In the genomic region with DNA sequence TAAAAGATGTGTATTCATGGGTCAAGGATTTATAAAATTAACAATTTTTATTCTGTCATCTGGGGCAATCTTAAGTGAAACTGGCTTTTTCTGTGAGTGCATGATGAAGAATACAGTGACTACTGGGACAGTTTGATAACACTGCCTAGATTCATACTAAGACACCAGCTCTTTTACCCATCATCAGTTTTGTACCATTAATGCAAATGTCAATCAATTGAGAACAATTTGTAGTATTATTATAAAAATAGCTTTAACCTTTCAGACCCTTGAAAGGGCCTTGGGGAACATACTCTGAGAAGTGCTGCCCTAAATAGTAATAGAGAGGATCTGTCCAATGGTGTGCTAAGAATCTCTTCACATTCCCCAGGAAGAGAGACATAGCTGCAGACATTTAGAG, we compare ENCODE assay signal across 19 cellular contexts. TPM values are rescaled to one million over a fixed set of nuclear protein-coding genes. Genes with fewer than 3 reads are reported as not detected.
DNase-seq lines count a peak whose midpoint lies in the region; ATAC-seq and TF ChIP-seq lines count a peak whose summit lies in the region.
"Had no signal": no experiment of that assay in that cellular context is flagged by ENCODE, and none has a peak within 500 bp of the region (broad histone marks: within the 10 kb centered on the region; RNA-seq: fewer than 3 reads in every experiment).

No MANE protein-coding gene starts in this region.

- DNase-seq in activated naive CD4-positive, alpha-beta T cell treated with anti-CD3 and anti-CD28 coated beads, Interleukin-2, amount 10 ng/mL, durations not matched to agents 7 days and 5 days: no peak
- no peak for DNase-seq in activated naive CD4-positive, alpha-beta T cell treated with anti-CD3 and anti-CD28 coated beads, Interleukin-2, amount 50 U/mL, for 16 hours
- DNase-seq in natural killer cell: no peak
- DNase-seq in natural killer cell treated with Interleukin-12 subunit alpha and Interleukin-12 subunit beta and Interleukin-15 and Interleukin-18, amount 100 ng/mL, for 72 hours (ENCODE audit: low spot score): no peak
- no peak for DNase-seq in effector memory CD8-positive, alpha-beta T cell
- DNase-seq in stimulated activated effector memory CD8-positive, alpha-beta T cell treated with anti-CD3 and anti-CD28 coated beads, Interleukin-12 subunit alpha, Interleukin-12 subunit beta, amount 100 ng/mL, for 72 hours (ENCODE audit: low spot score in 2 of 2): no peak
- no peak for DNase-seq in medulla oblongata (ENCODE audit: extremely low spot score)
- DNase-seq in SHP77 treated with DMSO at 0.1 percent for 48 hours (lab: John Stamatoyannopoulos, UW): no peak
- DNase-seq: COR-L47, DMS53, KBM-7, MV-4-11, NCI-H1105, NCI-H1436 treated with DMSO at 0.1 percent for 48 hours, NCI-H187 treated with DMSO at 0.1 percent for 48 hours, NCI-H2107, NCI-H524, NCI-H748 treated with DMSO at 0.1 percent for 48 hours, PC-3 had no signal

- TF ChIP-seq CTCF in natural killer cell (IDR thresholded peaks at IDR 0.05): no peak

- ATAC-seq in natural killer cell: no peak
- ATAC-seq in natural killer cell treated with Interleukin-12 subunit alpha and Interleukin-12 subunit beta and Interleukin-15 and Interleukin-18, amount 100 ng/mL, for 72 hours: no peak
- ATAC-seq in effector memory CD8-positive, alpha-beta T cell (replicated peaks): no peak
- no peak for ATAC-seq in stimulated activated effector memory CD8-positive, alpha-beta T cell treated with anti-CD3 and anti-CD28 coated beads, Interleukin-12 subunit alpha, Interleukin-12 subunit beta, amount 100 ng/mL, for 72 hours
- ATAC-seq: PC-3 had no signal

- H3K4me3 Mint-ChIP-seq in activated naive CD4-positive, alpha-beta T cell treated with anti-CD3 and anti-CD28 coated beads, Interleukin-2, amount 10 ng/mL, durations not matched to agents 7 days and 5 days: no peak overlapping the region
- no peak overlapping the region for H3K4me3 Mint-ChIP-seq in natural killer cell
- no peak overlapping the region for H3K4me3 Mint-ChIP-seq in natural killer cell treated with Interleukin-12 subunit alpha and Interleukin-12 subunit beta and Interleukin-15 and Interleukin-18, amount 100 ng/mL, for 72 hours
- H3K4me3 Mint-ChIP-seq in effector memory CD8-positive, alpha-beta T cell: no peak overlapping the region
- no peak overlapping the region for H3K4me3 Mint-ChIP-seq in stimulated activated effector memory CD8-positive, alpha-beta T cell treated with anti-CD3 and anti-CD28 coated beads, Interleukin-12 subunit alpha, Interleukin-12 subunit beta, amount 100 ng/mL, for 72 hours

- peaks cover 7% of the 10 kb centered on the region for H3K4me1 Mint-ChIP-seq in activated naive CD4-positive, alpha-beta T cell treated with anti-CD3 and anti-CD28 coated beads, Interleukin-2, amount 10 ng/mL, durations not matched to agents 7 days and 5 days
- peaks cover 0 to 5% of the 10 kb centered on the region in 2 donors for H3K4me1 Mint-ChIP-seq in natural killer cell
- H3K4me1 Mint-ChIP-seq in natural killer cell treated with Interleukin-12 subunit alpha and Interleukin-12 subunit beta and Interleukin-15 and Interleukin-18, amount 100 ng/mL, for 72 hours (ENCODE audit: low read depth in 2 of 2): peaks cover 4 to 6% of the 10 kb centered on the region in 2 donors
- peaks cover 2 to 9% of the 10 kb centered on the region in 2 donors for H3K4me1 Mint-ChIP-seq in effector memory CD8-positive, alpha-beta T cell (ENCODE audit: low read depth in 2 of 2)
- peaks cover 14% of the 10 kb centered on the region for H3K4me1 Mint-ChIP-seq in stimulated activated effector memory CD8-positive, alpha-beta T cell treated with anti-CD3 and anti-CD28 coated beads, Interleukin-12 subunit alpha, Interleukin-12 subunit beta, amount 100 ng/mL, for 72 hours

- H3K27ac Mint-ChIP-seq in activated naive CD4-positive, alpha-beta T cell treated with anti-CD3 and anti-CD28 coated beads, Interleukin-2, amount 10 ng/mL, durations not matched to agents 7 days and 5 days: peak overlapping the region; percentile 1
- peak overlapping the region; percentile 3 to 62 for H3K27ac Mint-ChIP-seq in natural killer cell
- peak overlapping the region in 1 of 2 donors; percentile 24 for H3K27ac Mint-ChIP-seq in natural killer cell treated with Interleukin-12 subunit alpha and Interleukin-12 subunit beta and Interleukin-15 and Interleukin-18, amount 100 ng/mL, for 72 hours
- H3K27ac Mint-ChIP-seq in effector memory CD8-positive, alpha-beta T cell: peak overlapping the region; percentile 64 to 83
- peak overlapping the region; percentile 83 for H3K27ac Mint-ChIP-seq in stimulated activated effector memory CD8-positive, alpha-beta T cell treated with anti-CD3 and anti-CD28 coated beads, Interleukin-12 subunit alpha, Interleukin-12 subunit beta, amount 100 ng/mL, for 72 hours

- CTCF ChIA-PET in activated naive CD4-positive, alpha-beta T cell treated with anti-CD3 and anti-CD28 coated beads, Interleukin-2, amount 10 ng/mL, durations not matched to agents 7 days and 5 days (lab: Charles Lee): interaction anchor here (0.7 kb wide), 1 partner anchor 45 kb away, joined by 3 read pairs; the partner anchor contains the start of gene PSMD11

- intact Hi-C loops in natural killer cell (cut with micrococcal nuclease): no loop called here

- H3K9me3 Mint-ChIP-seq in activated naive CD4-positive, alpha-beta T cell treated with anti-CD3 and anti-CD28 coated beads, Interleukin-2, amount 10 ng/mL, durations not matched to agents 7 days and 5 days: no peaks in the 10 kb centered on the region
- H3K9me3 Mint-ChIP-seq in natural killer cell: no peaks in the 10 kb centered on the region
- H3K9me3 Mint-ChIP-seq in natural killer cell treated with Interleukin-12 subunit alpha and Interleukin-12 subunit beta and Interleukin-15 and Interleukin-18, amount 100 ng/mL, for 72 hours: no peaks in the 10 kb centered on the region
- H3K9me3 Mint-ChIP-seq in effector memory CD8-positive, alpha-beta T cell: no peaks in the 10 kb centered on the region
- no peaks in the 10 kb centered on the region for H3K9me3 Mint-ChIP-seq in stimulated activated effector memory CD8-positive, alpha-beta T cell treated with anti-CD3 and anti-CD28 coated beads, Interleukin-12 subunit alpha, Interleukin-12 subunit beta, amount 100 ng/mL, for 72 hours

- peaks cover 6% of the 10 kb centered on the region for H3K36me3 Mint-ChIP-seq in activated naive CD4-positive, alpha-beta T cell treated with anti-CD3 and anti-CD28 coated beads, Interleukin-2, amount 10 ng/mL, durations not matched to agents 7 days and 5 days
- H3K36me3 Mint-ChIP-seq in natural killer cell: no peaks in the 10 kb centered on the region
- H3K36me3 Mint-ChIP-seq in natural killer cell treated with Interleukin-12 subunit alpha and Interleukin-12 subunit beta and Interleukin-15 and Interleukin-18, amount 100 ng/mL, for 72 hours: no peaks in the 10 kb centered on the region
- H3K36me3 Mint-ChIP-seq in effector memory CD8-positive, alpha-beta T cell (ENCODE audit: insufficient read depth): peaks cover 6% of the 10 kb centered on the region
- H3K36me3 Mint-ChIP-seq in stimulated activated effector memory CD8-positive, alpha-beta T cell treated with anti-CD3 and anti-CD28 coated beads, Interleukin-12 subunit alpha, Interleukin-12 subunit beta, amount 100 ng/mL, for 72 hours: peaks cover 24% of the 10 kb centered on the region

- H3K27me3 Mint-ChIP-seq in activated naive CD4-positive, alpha-beta T cell treated with anti-CD3 and anti-CD28 coated beads, Interleukin-2, amount 10 ng/mL, durations not matched to agents 7 days and 5 days: no peaks in the 10 kb centered on the region
- no peaks in the 10 kb centered on the region for H3K27me3 Mint-ChIP-seq in natural killer cell (ENCODE audit: low read depth in 2 of 2)
- H3K27me3 Mint-ChIP-seq in natural killer cell treated with Interleukin-12 subunit alpha and Interleukin-12 subunit beta and Interleukin-15 and Interleukin-18, amount 100 ng/mL, for 72 hours: no peaks in the 10 kb centered on the region
- no peaks in the 10 kb centered on the region for H3K27me3 Mint-ChIP-seq in effector memory CD8-positive, alpha-beta T cell

RNA-seq across cellular contexts. Expression of gene PSMD11, which starts 45.4 kb away (rescaled TPM):
- total RNA-seq in natural killer cell: 100 to 1,000 TPM in 2 of 3 donors, 10 to 100 TPM in 1; 83.4 to 108 (median 105) TPM
- total RNA-seq in natural killer cell treated with Interleukin-12 subunit alpha and Interleukin-12 subunit beta and Interleukin-15 and Interleukin-18, amount 100 ng/mL, for 72 hours: 100 to 1,000 TPM; 179 to 203 TPM

RNA-seq across cellular contexts. Expression of gene ZNF207, which starts 49.0 kb away (rescaled TPM):
- total RNA-seq in natural killer cell: 100 to 1,000 TPM; 378 to 444 (median 428) TPM
- total RNA-seq in natural killer cell treated with Interleukin-12 subunit alpha and Interleukin-12 subunit beta and Interleukin-15 and Interleukin-18, amount 100 ng/mL, for 72 hours: 100 to 1,000 TPM; 311 to 319 TPM

RNA-seq across cellular contexts. Expression of gene C17orf75, which starts 57.0 kb away (rescaled TPM):
- 10 to 100 TPM; 12.7 to 18.8 (median 13.3) TPM for total RNA-seq in natural killer cell
- total RNA-seq in natural killer cell treated with Interleukin-12 subunit alpha and Interleukin-12 subunit beta and Interleukin-15 and Interleukin-18, amount 100 ng/mL, for 72 hours: 10 to 100 TPM; 23.2 to 24.5 TPM
